In genomic region chr1:32893198-32894018, GRCh38 we compare ENCODE assay signal across 7 cellular contexts. TPM values are rescaled to one million over a fixed set of nuclear protein-coding genes. Genes with fewer than 3 reads are reported as not detected.
DNase-seq lines count a peak whose midpoint lies in the region; ATAC-seq and TF ChIP-seq lines count a peak whose summit lies in the region.

No MANE protein-coding gene starts in this region.

- peaks cover 8% of the 10 kb centered on the region for H3K4me1 Mint-ChIP-seq in memory B cell

- H3K36me3 ChIP-seq in thymus (ENCODE audit: control insufficient read depth, insufficient read depth), result no peaks in the 10 kb centered on the region

- DNase-seq in NCI-H82 treated with DMSO at 0.1 percent for 48 hours (lab: John Stamatoyannopoulos, UW; ENCODE audit: unreplicated experiment) (peak; percentile 77), dorsolateral prefrontal cortex (peak in 5 of 10 donors; percentile 49 to 80 (median 67)), memory B cell (ENCODE audit: low spot score in 2 of 2) (no peak), NCI-H187 treated with DMSO at 0.1 percent for 48 hours (lab: John Stamatoyannopoulos, UW) (no peak)

- H3K4me3 ChIP-seq in GM12875 (ENCODE audit: low read depth, low read length), result peak overlapping the region; percentile 5
- H3K4me3 ChIP-seq in dorsolateral prefrontal cortex, result peak overlapping the region; percentile 25 to 77 (median 62)
- peak overlapping the region; percentile 33 for H3K4me3 ChIP-seq in thymus (ENCODE audit: low read length)

- H3K27me3 Mint-ChIP-seq in memory B cell, result peaks cover 32% of the 10 kb centered on the region

- H3K9me3 Mint-ChIP-seq in memory B cell, result no peaks in the 10 kb centered on the region

- H3K36me3 Mint-ChIP-seq in memory B cell, result peaks cover 2% of the 10 kb centered on the region

- H3K27ac Mint-ChIP-seq in memory B cell, result no peak overlapping the region

- peak overlapping the region; percentile 71 for H3K4me3 Mint-ChIP-seq in memory B cell

- 4% methylated on average over 58 of the region's 58 CpGs for WGBS in thymus

- peaks cover 0 to 4% (median 0%) of the 10 kb centered on the region in 45 donors for H3K27me3 ChIP-seq in dorsolateral prefrontal cortex
- peaks cover 42% of the 10 kb centered on the region for H3K27me3 ChIP-seq in thymus (ENCODE audit: control insufficient read depth, insufficient read depth)

- H3K9me3 ChIP-seq in thymus (ENCODE audit: control insufficient read depth), result peaks cover 5% of the 10 kb centered on the region

- peak; percentile 9 for ATAC-seq in memory B cell (ENCODE audit: low read depth)
- ATAC-seq in GM19455 (IDR thresholded peaks at IDR 0.05; ENCODE audit: unreplicated experiment), result no peak

- TF ChIP-seq CTCF in GM12875 (IDR thresholded peaks at IDR 0.05; ENCODE audit: borderline replicate concordance, insufficient read depth, low read depth, low read length) (no peak), dorsolateral prefrontal cortex (IDR thresholded peaks at IDR 0.05 in 54 of 56, conservative IDR thresholded peaks at IDR 0.05 in 2 of 56; ENCODE audit: low read depth in 1 of 56, partially characterized antibody in 56 of 56) (peak in 42 of 56 donors; percentile 3 to 75 (median 42))

- H3K4me1 ChIP-seq in thymus (ENCODE audit: control insufficient read depth, insufficient read depth, low read length), result no peaks in the 10 kb centered on the region

- peak overlapping the region in 57 of 59 donors; percentile 40 to 88 (median 79) for H3K27ac ChIP-seq in dorsolateral prefrontal cortex
- H3K27ac ChIP-seq in thymus (ENCODE audit: low read depth), result no peak overlapping the region

- intact Hi-C loops in dorsolateral prefrontal cortex (cut with DNase I), result no loop called here

RNA-seq across cellular contexts. Expression of gene HPCA, which starts 7.1 kb away (rescaled TPM):
- 100 to 1,000 TPM in 115 of 120 experiments, 10 to 100 TPM in 5; 50.4 to 310 (median 190) TPM for total RNA-seq in dorsolateral prefrontal cortex
- polyA plus RNA-seq in thymus, result 0.34 TPM

RNA-seq across cellular contexts. Expression of gene TMEM54, which starts 7.8 kb away (rescaled TPM):
- 10 to 100 TPM; 16.8 to 69.5 (median 35.8) TPM for total RNA-seq in dorsolateral prefrontal cortex
- polyA plus RNA-seq in thymus, result 12.9 TPM

RNA-seq across cellular contexts. Expression of gene FNDC5, which starts 22.7 kb away (rescaled TPM):
- total RNA-seq in dorsolateral prefrontal cortex, result 10 to 100 TPM in 119 of 120 experiments, 1 to 10 TPM in 1; 5.1 to 60.1 (median 32.9) TPM
- 0.78 TPM for polyA plus RNA-seq in thymus

Comparison
In these comparisons a context has a peak if more than half of its experiments do, and no peak if none do; other contexts are left out.
1. H3K4me3 ChIP-seq: peak in every context shown above with its lines; median percentile 62 in dorsolateral prefrontal cortex; 33 in thymus; 5 in GM12875.